Comparison of ENCODE assay signal across 16 cellular contexts in the genomic region with DNA sequence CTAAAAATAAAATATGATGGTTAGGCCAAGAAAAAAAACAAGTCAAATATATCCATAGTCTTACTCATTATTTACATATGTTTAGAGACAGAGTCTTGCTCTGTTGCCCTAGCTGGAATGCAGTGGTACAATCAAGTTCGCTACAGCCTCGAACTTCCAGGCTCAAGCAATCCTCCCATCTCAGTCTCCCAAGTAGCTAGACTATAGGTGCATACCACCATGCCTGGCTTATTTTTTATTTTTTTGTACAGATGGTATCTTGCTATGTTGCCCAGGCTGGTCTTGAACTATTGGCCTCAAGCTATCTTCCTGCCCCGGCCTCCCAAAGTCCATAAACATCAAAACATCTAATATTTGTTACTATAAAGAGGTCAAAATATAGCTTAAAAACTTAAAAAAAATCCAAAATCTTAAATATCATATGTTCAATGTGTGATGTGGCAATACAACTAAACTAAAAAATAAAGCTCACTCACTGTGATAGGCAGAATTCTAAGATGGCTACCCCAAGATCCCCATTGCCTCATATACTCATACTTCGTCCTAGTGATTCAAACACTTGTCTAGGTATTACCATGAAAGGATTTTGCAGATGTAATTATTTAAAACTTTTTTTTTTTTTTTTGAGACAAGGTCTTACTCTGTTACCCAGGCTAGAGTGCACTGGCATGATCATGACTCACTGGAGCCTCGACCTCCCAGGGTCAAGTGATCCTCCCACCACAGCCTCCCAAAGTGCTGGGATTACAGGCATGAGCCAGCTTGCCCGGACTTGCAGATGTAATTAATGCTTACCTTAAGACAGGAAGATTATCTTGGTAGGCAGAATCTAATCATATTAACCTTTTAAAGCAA. TPM values are rescaled to one million over a fixed set of nuclear protein-coding genes. Genes with fewer than 3 reads are reported as not detected.
DNase-seq lines count a peak whose midpoint lies in the region; ATAC-seq and TF ChIP-seq lines count a peak whose summit lies in the region.
"Had no signal": no experiment of that assay in that cellular context is flagged by ENCODE, and none has a peak within 500 bp of the region (broad histone marks: within the 10 kb centered on the region; RNA-seq: fewer than 3 reads in every experiment).

No MANE protein-coding gene starts in this region.

- H4K20me1 ChIP-seq in fibroblast of lung (ENCODE audit: control insufficient read depth, extremely low read depth, insufficient read depth, low read length) = no peaks in the 10 kb centered on the region

- peaks cover 26% of the 10 kb centered on the region for H3K4me1 Mint-ChIP-seq in MCF 10A (ENCODE audit: insufficient read depth, unreplicated experiment)
- no peaks in the 10 kb centered on the region for H3K4me1 Mint-ChIP-seq in activated CD4-positive, alpha-beta memory T cell treated with anti-CD3 and anti-CD28 coated beads, Interleukin-2, amount 10 ng/mL, durations not matched to agents 7 days and 5 days
- H3K4me1 Mint-ChIP-seq: endodermal cell, memory B cell had no signal

- H3K4me3 Mint-ChIP-seq in MCF 10A (ENCODE audit: unreplicated experiment) = no peak overlapping the region
- no peak overlapping the region for H3K4me3 Mint-ChIP-seq in activated CD4-positive, alpha-beta memory T cell treated with anti-CD3 and anti-CD28 coated beads, Interleukin-2, amount 10 ng/mL, durations not matched to agents 7 days and 5 days
- H3K4me3 Mint-ChIP-seq: endodermal cell, memory B cell, T-helper 17 cell had no signal

- CTCF ChIA-PET in MCF 10A (lab: Yijun Ruan, JAX) = interaction anchor here (0.7 to 3.1 kb wide), 5 partner anchors 11 to 473 kb away, joined by 3 to 13 read pairs (median 6); a partner anchor contains a TSS
- CTCF ChIA-PET in activated CD4-positive, alpha-beta memory T cell treated with anti-CD3 and anti-CD28 coated beads, Interleukin-2, amount 10 ng/mL, durations not matched to agents 7 days and 5 days (lab: Charles Lee) = no interaction called here

- intact Hi-C loops in MCF 10A (cut with micrococcal nuclease) (no loop called here), breast epithelium (cut with DNase I; ENCODE audit: low total_unique reads) (no loop called here)

- no peaks in the 10 kb centered on the region for H3K4me1 ChIP-seq in breast epithelium
- H3K4me1 ChIP-seq in RWPE2 (ENCODE audit: insufficient read depth, poor library complexity, severe bottlenecking) = peaks cover 44% of the 10 kb centered on the region
- H3K4me1 ChIP-seq in fibroblast of lung (ENCODE audit: control insufficient read depth, extremely low read depth, insufficient read depth, low read length) = peaks cover 8% of the 10 kb centered on the region

- no peak overlapping the region for H3K4me2 ChIP-seq in fibroblast of lung (ENCODE audit: extremely low read depth, insufficient read depth, low read length)

- POLR2A ChIA-PET in MCF 10A (lab: Yijun Ruan, JAX) = interaction anchor here (0.6 to 3.9 kb wide), 9 partner anchors 9 to 578 kb away, joined by 3 to 38 read pairs (median 3); a partner anchor contains a TSS
- POLR2A ChIA-PET in activated CD4-positive, alpha-beta memory T cell treated with anti-CD3 and anti-CD28 coated beads, Interleukin-2, amount 10 ng/mL, durations not matched to agents 7 days and 5 days (lab: Charles Lee) = interaction anchor here (0.7 kb wide), 1 partner anchor 41 kb away, joined by 3 read pairs; no protein-coding TSS in a partner anchor

- H3K4me3 ChIP-seq in breast epithelium = no peak overlapping the region
- H3K4me3 ChIP-seq in RWPE2 (ENCODE audit: severe bottlenecking) = no peak overlapping the region
- H3K4me3 ChIP-seq in fibroblast of lung (replicated peaks in 1 of 4; ENCODE audit: control extremely low read depth in 1 of 4, insufficient read depth in 1 of 4, low read depth in 3 of 4, low read length in 4 of 4) = no peak overlapping the region
- H3K4me3 ChIP-seq: cardiac muscle cell, thyroid gland had no signal

- H3K27ac ChIP-seq in breast epithelium (no peak overlapping the region), RWPE2 (ENCODE audit: poor library complexity, severe bottlenecking) (peak overlapping the region; percentile 96), fibroblast of lung (ENCODE audit: insufficient read depth, low read length) (no peak overlapping the region)
- H3K27ac ChIP-seq: cardiac muscle cell, thyroid gland had no signal

- no peaks in the 10 kb centered on the region for H3K79me2 ChIP-seq in fibroblast of lung (ENCODE audit: control insufficient read depth, insufficient read depth, low read length)

- H3K27ac Mint-ChIP-seq in MCF 10A (ENCODE audit: low read depth, unreplicated experiment) = peak overlapping the region; percentile 82
- no peak overlapping the region for H3K27ac Mint-ChIP-seq in activated CD4-positive, alpha-beta memory T cell treated with anti-CD3 and anti-CD28 coated beads, Interleukin-2, amount 10 ng/mL, durations not matched to agents 7 days and 5 days
- H3K27ac Mint-ChIP-seq: endodermal cell, memory B cell, T-helper 17 cell had no signal

- H2AFZ ChIP-seq in fibroblast of lung (ENCODE audit: low read length) = no peak overlapping the region

- no peak for TF ChIP-seq POLR2A in breast epithelium (IDR thresholded peaks at IDR 0.05)

- no TSS peak for BruUV-seq in MCF 10A (replicated peaks; lab: Mats Ljungman, UMichigan)

- DNase-seq in MCF 10A (ENCODE audit: unreplicated experiment) (peak; percentile 72), breast epithelium (ENCODE audit: low spot score in 2 of 2) (no peak), RWPE2 (ENCODE audit: low spot score) (peak; percentile 79), fibroblast of lung (ENCODE audit: low read depth in 2 of 2) (peak; percentile 47 to 66), HuH-7 (ENCODE audit: low spot score) (no peak)
- DNase-seq in activated CD4-positive, alpha-beta memory T cell treated with anti-CD3 and anti-CD28 coated beads, Interleukin-2, amount 10 ng/mL, durations not matched to agents 7 days and 5 days = no peak
- no peak for DNase-seq in stimulated activated CD8-positive, alpha-beta memory T cell treated with anti-CD3 and anti-CD28 coated beads, Interleukin-4, amount 100 ng/mL, for 48 hours
- DNase-seq: activated gamma-delta T cell, endodermal cell, NCI-H2171, occipital lobe, T-helper 17 cell, thyroid gland had no signal

- TF ChIP-seq CTCF in MCF 10A (IDR thresholded peaks at IDR 0.05; ENCODE audit: unreplicated experiment) (no peak), breast epithelium (IDR thresholded peaks at IDR 0.05) (no peak), RWPE2 (IDR thresholded peaks at IDR 0.05; ENCODE audit: poor library complexity, severe bottlenecking) (no peak), fibroblast of lung (conservative IDR thresholded peaks at IDR 0.05 in 1 of 2, IDR thresholded peaks at IDR 0.05 in 1 of 2; ENCODE audit: low read depth in 1 of 2, low read length in 2 of 2) (no peak)

- no peaks in the 10 kb centered on the region for H3K27me3 Mint-ChIP-seq in MCF 10A (ENCODE audit: insufficient read depth, unreplicated experiment)
- H3K27me3 Mint-ChIP-seq in activated CD4-positive, alpha-beta memory T cell treated with anti-CD3 and anti-CD28 coated beads, Interleukin-2, amount 10 ng/mL, durations not matched to agents 7 days and 5 days = no peaks in the 10 kb centered on the region
- H3K27me3 Mint-ChIP-seq: memory B cell, T-helper 17 cell had no signal

- no peaks in the 10 kb centered on the region for H3K9me3 Mint-ChIP-seq in MCF 10A (ENCODE audit: unreplicated experiment)
- H3K9me3 Mint-ChIP-seq in activated CD4-positive, alpha-beta memory T cell treated with anti-CD3 and anti-CD28 coated beads, Interleukin-2, amount 10 ng/mL, durations not matched to agents 7 days and 5 days = no peaks in the 10 kb centered on the region
- H3K9me3 Mint-ChIP-seq: memory B cell had no signal

- ATAC-seq in RWPE2 (ENCODE audit: low read depth) (peak; percentile 45), HG02973 (IDR thresholded peaks at IDR 0.05; ENCODE audit: unreplicated experiment) (no peak)
- ATAC-seq: T-helper 17 cell had no signal

- H3K36me3 ChIP-seq in breast epithelium = no peaks in the 10 kb centered on the region
- H3K36me3 ChIP-seq in RWPE2 (ENCODE audit: low read depth) = peaks cover 29% of the 10 kb centered on the region
- no peaks in the 10 kb centered on the region for H3K36me3 ChIP-seq in fibroblast of lung (ENCODE audit: control insufficient read depth, insufficient read depth, low read length)

- H3K36me3 Mint-ChIP-seq in MCF 10A (ENCODE audit: insufficient read depth, unreplicated experiment) = peaks cover 20% of the 10 kb centered on the region
- H3K36me3 Mint-ChIP-seq in activated CD4-positive, alpha-beta memory T cell treated with anti-CD3 and anti-CD28 coated beads, Interleukin-2, amount 10 ng/mL, durations not matched to agents 7 days and 5 days (ENCODE audit: low read depth) = peaks cover 56% of the 10 kb centered on the region

- no peaks in the 10 kb centered on the region for H3K9me3 ChIP-seq in breast epithelium
- H3K9me3 ChIP-seq in RWPE2 (ENCODE audit: severe bottlenecking) = no peaks in the 10 kb centered on the region
- H3K9me3 ChIP-seq in fibroblast of lung (ENCODE audit: control insufficient read depth, insufficient read depth, low read depth, low read length) = no peaks in the 10 kb centered on the region
- H3K9me3 ChIP-seq: thyroid gland had no signal

- H3K9ac ChIP-seq in fibroblast of lung (ENCODE audit: insufficient read depth, low read length) = no peak overlapping the region

- H3K27me3 ChIP-seq in breast epithelium = no peaks in the 10 kb centered on the region
- no peaks in the 10 kb centered on the region for H3K27me3 ChIP-seq in RWPE2 (ENCODE audit: insufficient read depth, poor library complexity, severe bottlenecking)
- H3K27me3 ChIP-seq in fibroblast of lung (ENCODE audit: control insufficient read depth, insufficient read depth, low read length) = no peaks in the 10 kb centered on the region
- H3K27me3 ChIP-seq: cardiac muscle cell, thyroid gland had no signal

RNA-seq across cellular contexts. Expression of a gene that starts 35.9 kb away (rescaled TPM):
- total RNA-seq in MCF 10A (2022) (18.7 and 23.2 TPM in 2 replicates), breast epithelium (10 to 100 TPM; 17.4 to 44.5 (median 37.4) TPM), fibroblast of lung (6.2 and 8.3 TPM in 2 replicates)
- polyA plus RNA-seq in fibroblast of lung = 5.8 and 7.5 TPM in 2 replicates
- polyA plus RNA-seq in fibroblast of lung (2012) = 7.1 and 8.8 TPM in 2 replicates
- polyA minus RNA-seq in fibroblast of lung (ENCODE audit: low replicate concordance) = 35.5 and 51.2 TPM in 2 replicates
- 10 to 100 TPM; 30.8 to 32.2 TPM for total RNA-seq in activated CD4-positive, alpha-beta memory T cell treated with anti-CD3 and anti-CD28 coated beads, Interleukin-2, amount 10 ng/mL, durations not matched to agents 7 days and 5 days

RNA-seq across cellular contexts. Expression of a gene that starts 36.2 kb away (rescaled TPM):
- total RNA-seq in MCF 10A (2022) = 36.3 and 38.1 TPM in 2 replicates
- 10 to 100 TPM; 16.8 to 27.7 (median 25.2) TPM for total RNA-seq in breast epithelium
- total RNA-seq in fibroblast of lung = 20.0 and 35.3 TPM in 2 replicates
- polyA plus RNA-seq in fibroblast of lung = 38.8 and 44.0 TPM in 2 replicates
- 31.5 and 36.7 TPM in 2 replicates for polyA plus RNA-seq in fibroblast of lung (2012)
- 59.0 and 72.7 TPM in 2 replicates for polyA minus RNA-seq in fibroblast of lung (ENCODE audit: low replicate concordance)
- 10 to 100 TPM; 27.3 to 28.0 TPM for total RNA-seq in activated CD4-positive, alpha-beta memory T cell treated with anti-CD3 and anti-CD28 coated beads, Interleukin-2, amount 10 ng/mL, durations not matched to agents 7 days and 5 days

Comparison
In these comparisons a context has a peak if more than half of its experiments do, and no peak if none do; other contexts are left out.
1. DNase-seq: peak in MCF 10A (single experiment), RWPE2 (single experiment) and fibroblast of lung (2 of 2); none in breast epithelium (0 of 2), HuH-7 (single experiment), activated CD4-positive, alpha-beta memory T cell treated with anti-CD3 and anti-CD28 coated beads, Interleukin-2, amount 10 ng/mL, durations not matched to agents 7 days and 5 days (single experiment) and stimulated activated CD8-positive, alpha-beta memory T cell treated with anti-CD3 and anti-CD28 coated beads, Interleukin-4, amount 100 ng/mL, for 48 hours (single experiment).